10 cellular contexts compared by ENCODE assay signal in the genomic region with DNA sequence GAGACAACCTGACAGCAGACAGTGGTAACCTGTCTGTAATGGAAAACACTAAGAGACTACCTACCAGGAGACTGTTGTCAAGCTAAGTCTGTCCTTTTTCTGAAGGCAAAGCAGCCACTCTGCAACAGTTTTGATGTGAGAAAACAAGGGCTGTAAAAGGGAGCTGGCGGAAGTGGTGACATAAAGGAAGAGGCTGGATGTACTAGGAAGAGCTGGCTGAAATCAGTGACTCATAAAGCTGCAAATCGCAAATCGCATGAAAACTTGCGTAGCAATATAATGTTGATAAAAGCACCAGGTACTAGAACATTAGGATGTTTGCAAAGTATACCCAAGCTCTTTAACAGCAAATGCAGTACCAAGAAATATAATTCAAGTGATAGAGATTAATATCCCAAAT. TPM values are rescaled to one million over a fixed set of nuclear protein-coding genes. Genes with fewer than 3 reads are reported as not detected.
DNase-seq lines count a peak whose midpoint lies in the region; ATAC-seq and TF ChIP-seq lines count a peak whose summit lies in the region.
"Had no signal": no experiment of that assay in that cellular context is flagged by ENCODE, and none has a peak within 500 bp of the region (broad histone marks: within the 10 kb centered on the region; RNA-seq: fewer than 3 reads in every experiment).

No MANE protein-coding gene starts in this region.

- 87 to 88% methylated on average over 4 of the region's 4 CpGs for WGBS in gastroesophageal sphincter (ENCODE audit: low coverage in 1 of 2), 2 donors
- 89% methylated on average over 4 of the region's 4 CpGs for WGBS in prostate gland

- CTCF ChIA-PET in activated B cell treated with CpG ODN at 0.5 μM for 24 hours (lab: Charles Lee) = interaction anchor here (1.6 to 2.9 kb wide), 2 partner anchors 80 to 114 kb away, joined by 6 to 28 read pairs; no protein-coding TSS in a partner anchor

- H3K36me3 Mint-ChIP-seq in activated B cell treated with CpG ODN at 0.5 μM for 24 hours (ENCODE audit: low read depth) (peaks cover 54% of the 10 kb centered on the region), glutamatergic neuron (ENCODE audit: unreplicated experiment) (no peaks in the 10 kb centered on the region)

- H3K27ac Mint-ChIP-seq in activated B cell treated with CpG ODN at 0.5 μM for 24 hours (peak overlapping the region; percentile 31), glutamatergic neuron (ENCODE audit: unreplicated experiment) (no peak overlapping the region)

- H3K4me3 ChIP-seq in left ventricle myocardium inferior (peak overlapping the region; percentile 89), gastroesophageal sphincter (no peak overlapping the region), prostate gland (no peak overlapping the region)

- peaks cover 37% of the 10 kb centered on the region for H3K36me3 ChIP-seq in left ventricle myocardium inferior
- peaks cover 0 to 47% of the 10 kb centered on the region in 2 donors for H3K36me3 ChIP-seq in gastroesophageal sphincter
- H3K36me3 ChIP-seq in prostate gland = no peaks in the 10 kb centered on the region

- H3K9me3 ChIP-seq in left ventricle myocardium inferior (replicated peaks) (no peaks in the 10 kb centered on the region), gastroesophageal sphincter (no peaks in the 10 kb centered on the region), prostate gland (no peaks in the 10 kb centered on the region)

- H3K9me3 Mint-ChIP-seq in activated B cell treated with CpG ODN at 0.5 μM for 24 hours (no peaks in the 10 kb centered on the region), glutamatergic neuron (ENCODE audit: unreplicated experiment) (peaks cover 5% of the 10 kb centered on the region)

- H3K4me1 Mint-ChIP-seq in activated B cell treated with CpG ODN at 0.5 μM for 24 hours (peaks cover 44% of the 10 kb centered on the region), glutamatergic neuron (ENCODE audit: low read depth, unreplicated experiment) (peaks cover 10% of the 10 kb centered on the region)

- H3K4me3 Mint-ChIP-seq in activated B cell treated with CpG ODN at 0.5 μM for 24 hours (peak overlapping the region; percentile 92), glutamatergic neuron (ENCODE audit: unreplicated experiment) (peak overlapping the region; percentile 71)

- H3K4me1 ChIP-seq in left ventricle myocardium inferior (peaks cover 54% of the 10 kb centered on the region), gastroesophageal sphincter (peaks cover 0 to 55% (median 12%) of the 10 kb centered on the region in 3 donors), prostate gland (replicated peaks) (peaks cover 7% of the 10 kb centered on the region)

- POLR2A ChIA-PET in activated B cell treated with CpG ODN at 0.5 μM for 24 hours (lab: Charles Lee) = interaction anchor here (2.2 to 3.4 kb wide), 3 partner anchors 81 to 114 kb away, joined by 13 to 44 read pairs (median 17); a partner anchor contains a TSS

- H3K27me3 Mint-ChIP-seq in activated B cell treated with CpG ODN at 0.5 μM for 24 hours = no peaks in the 10 kb centered on the region
- peaks cover 4% of the 10 kb centered on the region for H3K27me3 Mint-ChIP-seq in glutamatergic neuron (ENCODE audit: unreplicated experiment)

- no peak for TF ChIP-seq POLR2A in gastroesophageal sphincter (IDR thresholded peaks at IDR 0.05)
- no peak for TF ChIP-seq POLR2A in prostate gland (IDR thresholded peaks at IDR 0.05)

- no peaks in the 10 kb centered on the region for H3K27me3 ChIP-seq in left ventricle myocardium inferior (ENCODE audit: low read depth)
- H3K27me3 ChIP-seq in gastroesophageal sphincter = no peaks in the 10 kb centered on the region
- H3K27me3 ChIP-seq in prostate gland (replicated peaks; ENCODE audit: insufficient read depth) = no peaks in the 10 kb centered on the region

- TF ChIP-seq CTCF in left ventricle myocardium inferior (IDR thresholded peaks at IDR 0.05; ENCODE audit: borderline replicate concordance) (no peak), activated B cell treated with CpG ODN at 0.5 μM for 24 hours (IDR thresholded peaks at IDR 0.05) (no peak), glutamatergic neuron (IDR thresholded peaks at IDR 0.05; ENCODE audit: partially characterized antibody, unreplicated experiment) (no peak), gastroesophageal sphincter (IDR thresholded peaks at IDR 0.05) (no peak), prostate gland (IDR thresholded peaks at IDR 0.05) (no peak)

- intact Hi-C loops in left ventricle myocardium inferior (cut with micrococcal nuclease) (no loop called here), Right ventricle myocardium superior (cut with DNase I) (loop anchor here (5.0 kb wide), 1 partner anchor 116 kb away; no protein-coding TSS in a partner anchor), activated B cell treated with CpG ODN at 0.5 μM for 24 hours (cut with micrococcal nuclease) (loop anchor here (5.0 kb wide), 1 partner anchor 1236 kb away; a partner anchor contains a TSS), prostate gland (cut with DNase I) (loop anchor here (5.0 kb wide), 2 partner anchors 1139 to 1209 kb away; a partner anchor contains a TSS)

- ATAC-seq in Right ventricle myocardium superior (ENCODE audit: poor library complexity) (no peak), activated B cell treated with CpG ODN at 0.5 μM for 24 hours (ENCODE audit: low read depth) (no peak), gastroesophageal sphincter (no peak)

- TF ChIP-seq EP300 in gastroesophageal sphincter (IDR thresholded peaks at IDR 0.05) = no peak

- no peak for DNase-seq in left ventricle myocardium inferior
- no peak for DNase-seq in Right ventricle myocardium superior
- no peak for DNase-seq in activated B cell treated with CpG ODN at 0.5 μM for 24 hours
- no peak for DNase-seq in glutamatergic neuron
- no peak for DNase-seq in NCI-H146 (lab: John Stamatoyannopoulos, UW)
- no peak for DNase-seq in prostate gland (ENCODE audit: low spot score)
- DNase-seq in caudate nucleus (lab: John Stamatoyannopoulos, UW) = no peak
- DNase-seq: DMS 273 treated with DMSO at 0.1 percent for 48 hours, NCI-H2107 had no signal

- H3K27ac ChIP-seq in left ventricle myocardium inferior (replicated peaks) = no peak overlapping the region
- H3K27ac ChIP-seq in gastroesophageal sphincter = no peak overlapping the region
- H3K27ac ChIP-seq in prostate gland = no peak overlapping the region
- H3K27ac ChIP-seq in caudate nucleus (ENCODE audit: low read depth, low read length) = no peak overlapping the region

RNA-seq across cellular contexts. Expression of a gene that starts 1.4 kb away (rescaled TPM):
- 34.4 TPM for total RNA-seq in left ventricle myocardium inferior
- total RNA-seq in Right ventricle myocardium superior = 30.1 TPM
- total RNA-seq in activated B cell treated with CpG ODN at 0.5 μM for 24 hours = 86.4 and 93.3 TPM in 2 replicates
- total RNA-seq in glutamatergic neuron (ENCODE audit: unreplicated experiment) = 60.3 TPM
- total RNA-seq in gastroesophageal sphincter = 10 to 100 TPM; 34.0 to 50.3 (median 43.6) TPM
- total RNA-seq in prostate gland = 10 to 100 TPM; 40.8 to 54.5 TPM

RNA-seq across cellular contexts. Expression of a gene that starts 1.8 kb away (rescaled TPM):
- 2.5 TPM for total RNA-seq in left ventricle myocardium inferior
- total RNA-seq in Right ventricle myocardium superior = 2.1 TPM
- total RNA-seq in activated B cell treated with CpG ODN at 0.5 μM for 24 hours = 11.5 and 14.8 TPM in 2 replicates
- 47.2 TPM for total RNA-seq in glutamatergic neuron (ENCODE audit: unreplicated experiment)
- 1 to 10 TPM; 2.2 to 5.6 (median 3.4) TPM for total RNA-seq in gastroesophageal sphincter
- 10 to 100 TPM in 1 of 2 donors, 1 to 10 TPM in 1; 9.4 to 29.3 TPM for total RNA-seq in prostate gland
